Comparison of ENCODE assay signal across 28 cellular contexts in genomic region chr11:40432358-40432757, GRCh38.
"Had no signal": no experiment of that assay in that cellular context is flagged by ENCODE, and none has a peak within 500 bp of the region (broad histone marks: within the 10 kb centered on the region; RNA-seq: fewer than 3 reads in every experiment).

No MANE protein-coding gene starts in this region.

- H2AFZ ChIP-seq: hepatocyte had no signal

- H3K4me1 ChIP-seq: colonic mucosa, esophagus muscularis mucosa, esophagus squamous epithelium, foreskin keratinocyte, gastrocnemius medialis, gastroesophageal sphincter, heart left ventricle, heart right ventricle had no signal

- FAIRE-seq: endometrium, endothelial cell of umbilical vein, frontal cortex had no signal

- H3K9me3 ChIP-seq: colonic mucosa, esophagus muscularis mucosa, esophagus squamous epithelium, gastrocnemius medialis, gastroesophageal sphincter, heart left ventricle, heart right ventricle had no signal

- H3K4me3 ChIP-seq: colonic mucosa, coronary artery, dorsolateral prefrontal cortex, esophagus muscularis mucosa, esophagus squamous epithelium, gastrocnemius medialis, gastroesophageal sphincter, heart left ventricle, heart right ventricle, hepatocyte had no signal

- H3K36me3 ChIP-seq: colonic mucosa, esophagus muscularis mucosa, esophagus squamous epithelium, gastrocnemius medialis, gastroesophageal sphincter, heart left ventricle, heart right ventricle had no signal

- H3K4me2 ChIP-seq: hepatocyte had no signal

- DNase-seq: colonic mucosa; cortex of kidney; dermis blood vessel endothelial cell; dorsolateral prefrontal cortex; effector CD4-positive, alpha-beta T cell; effector CD8-positive, alpha-beta T cell; effector memory CD4-positive, alpha-beta T cell; effector memory CD8-positive, alpha-beta T cell; endodermal cell; erythroblast; esophagus squamous epithelium; foreskin fibroblast; foreskin keratinocyte; foreskin melanocyte; gastrocnemius medialis; glutamatergic neuron; head of caudate nucleus; heart left ventricle; heart right ventricle had no signal

- H3K27me3 ChIP-seq: colonic mucosa, dorsolateral prefrontal cortex, esophagus muscularis mucosa, esophagus squamous epithelium, foreskin keratinocyte, gastrocnemius medialis, gastroesophageal sphincter, heart left ventricle, heart right ventricle, hepatocyte had no signal

- H3K27ac ChIP-seq: colonic mucosa, coronary artery, dorsolateral prefrontal cortex, epithelial cell of prostate, esophagus muscularis mucosa, esophagus squamous epithelium, foreskin keratinocyte, gastrocnemius medialis, gastroesophageal sphincter, heart left ventricle, heart right ventricle, hepatocyte had no signal

- H3K79me2 ChIP-seq: hepatocyte had no signal

- ATAC-seq: effector memory CD8-positive, alpha-beta T cell; esophagus mucosa; foreskin keratinocyte; gastrocnemius medialis; gastroesophageal sphincter; heart left ventricle; heart right ventricle had no signal
